Comparison of ENCODE assay signal across 21 cellular contexts in the genomic region with DNA sequence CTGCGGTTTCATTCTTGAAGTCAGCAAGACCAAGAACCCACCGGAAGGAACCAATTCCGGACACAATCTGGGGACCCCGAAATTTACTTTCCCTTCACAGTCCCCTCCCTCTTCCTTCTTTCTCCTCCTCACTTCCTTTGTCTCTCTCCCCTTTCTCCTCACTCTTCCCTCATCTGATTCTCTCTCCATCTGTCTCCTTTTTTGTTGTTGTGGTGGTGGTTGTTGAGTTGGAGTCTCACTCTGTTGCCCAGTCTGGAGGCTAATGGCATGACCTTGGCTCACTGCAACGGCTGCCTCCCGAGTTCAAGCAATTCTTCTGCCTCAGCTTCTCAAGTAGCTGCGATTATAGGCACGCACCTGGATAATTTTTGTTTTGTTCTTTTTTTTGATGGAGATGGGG. TPM values are rescaled to one million over a fixed set of nuclear protein-coding genes. Genes with fewer than 3 reads are reported as not detected.
"Had no signal": no experiment of that assay in that cellular context is flagged by ENCODE, and none has a peak within 500 bp of the region (broad histone marks: within the 10 kb centered on the region; RNA-seq: fewer than 3 reads in every experiment).

No MANE protein-coding gene starts in this region.

- DNase-seq: activated CD4-positive, alpha-beta T cell treated with anti-CD3 and anti-CD28 coated beads, Interleukin-2, amount 10 ng/mL, durations not matched to agents 24 days and 14 days; activated CD8-positive, alpha-beta memory T cell treated with anti-CD3 and anti-CD28 coated beads, Interleukin-2, amount 10 ng/mL, durations not matched to agents 7 days and 5 days; activated CD8-positive, alpha-beta T cell treated with anti-CD3 and anti-CD28 coated beads for 36 hours; activated gamma-delta T cell; aorta; dermis blood vessel endothelial cell; effector memory CD4-positive, alpha-beta T cell; immature natural killer cell; lower lobe of right lung; pancreas; psoas muscle; spleen; stimulated activated CD4-positive, alpha-beta T cell treated with anti-CD3 and anti-CD28 coated beads, Interleukin-4, amount 100 ng/mL, for 1 hour; stimulated activated naive CD4-positive, alpha-beta T cell treated with Interleukin-2 at 50 U/mL for 16 hours; T-helper 17 cell; upper lobe of right lung had no signal

- H3K27me3 ChIP-seq: foreskin keratinocyte, right atrium auricular region, upper lobe of right lung had no signal

- H3K4me1 ChIP-seq: lower lobe of right lung, pancreas, psoas muscle, right atrium auricular region, spleen, upper lobe of right lung had no signal

- H3K4me3 ChIP-seq: lower lobe of right lung, pancreas, psoas muscle, right atrium auricular region, spleen, thoracic aorta, upper lobe of right lung had no signal

- H3K27ac ChIP-seq: foreskin keratinocyte, lower lobe of right lung, psoas muscle, right atrium auricular region, spleen, thoracic aorta, upper lobe of right lung had no signal

- ATAC-seq: activated CD8-positive, alpha-beta memory T cell treated with anti-CD3 and anti-CD28 coated beads, Interleukin-2, amount 10 ng/mL, durations not matched to agents 7 days and 5 days; activated CD8-positive, alpha-beta T cell treated with anti-CD3 and anti-CD28 coated beads for 36 hours; left lobe of liver; lower lobe of right lung; psoas muscle; T-helper 17 cell; upper lobe of right lung had no signal

- H3K36me3 ChIP-seq: lower lobe of right lung, pancreas, right atrium auricular region, spleen, thoracic aorta, upper lobe of right lung had no signal

- H3K9me3 ChIP-seq: lower lobe of right lung, pancreas, psoas muscle, right atrium auricular region, thoracic aorta, upper lobe of right lung had no signal

RNA-seq across cellular contexts. Expression of a gene that starts 32.7 kb away (rescaled TPM):
- polyA plus RNA-seq: aorta, esophagus, foreskin keratinocyte, immature natural killer cell, pancreas, psoas muscle, spleen had no signal

RNA-seq across cellular contexts. Expression of a gene that starts 44.0 kb away (rescaled TPM):
- polyA plus RNA-seq: aorta, foreskin keratinocyte, immature natural killer cell had no signal

RNA-seq across cellular contexts. Expression of a gene that starts 53.1 kb away (rescaled TPM):
- polyA plus RNA-seq: aorta, esophagus, foreskin keratinocyte, immature natural killer cell, pancreas, psoas muscle, spleen had no signal
